ENCODE assay signal across 3 cellular contexts in the genomic region with DNA sequence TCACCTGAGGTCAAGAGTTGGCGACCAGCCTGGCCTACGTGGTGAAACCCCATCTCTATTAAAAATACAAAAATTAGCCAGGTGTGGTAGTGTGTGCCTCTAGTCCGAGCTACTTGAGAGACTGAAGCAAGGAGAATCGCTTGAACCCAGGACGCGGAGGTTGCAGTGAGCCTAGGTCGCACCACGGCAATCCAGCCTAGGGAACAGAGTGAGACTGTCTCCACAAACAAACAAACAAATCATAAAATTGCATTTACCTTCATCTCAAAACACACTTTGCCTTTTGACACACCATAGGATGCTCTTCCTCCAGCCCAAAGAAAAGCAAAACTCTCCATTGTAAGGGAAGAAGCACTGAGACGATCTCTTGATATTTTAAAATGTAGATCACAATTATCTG.
TF ChIP-seq lines count a peak whose summit lies in the region.

No MANE protein-coding gene starts in this region.

TF ChIP-seq in SK-N-SH, 30 proteins besides CTCF, POLR2A, EP300 and RAD21 (continues in another document):
- TF ChIP-seq RFX5 (IDR thresholded peaks at IDR 0.05; ENCODE audit: low read length) (no peak), POLR2AphosphoS5 (IDR thresholded peaks at IDR 0.05; ENCODE audit: low read depth, low read length) (no peak), RXRA (IDR thresholded peaks at IDR 0.05; ENCODE audit: borderline replicate concordance, low read depth) (no peak), CHD2 (IDR thresholded peaks at IDR 0.05; ENCODE audit: low read length, partially characterized antibody) (no peak), EZH2phosphoT487 (IDR thresholded peaks at IDR 0.05; ENCODE audit: borderline replicate concordance, low read depth) (no peak), FOXM1 (IDR thresholded peaks at IDR 0.05; ENCODE audit: low read depth) (no peak), JUND (IDR thresholded peaks at IDR 0.05) (no peak), NFIC (IDR thresholded peaks at IDR 0.05; ENCODE audit: borderline replicate concordance) (no peak)
- TF ChIP-seq, protein P1, sequence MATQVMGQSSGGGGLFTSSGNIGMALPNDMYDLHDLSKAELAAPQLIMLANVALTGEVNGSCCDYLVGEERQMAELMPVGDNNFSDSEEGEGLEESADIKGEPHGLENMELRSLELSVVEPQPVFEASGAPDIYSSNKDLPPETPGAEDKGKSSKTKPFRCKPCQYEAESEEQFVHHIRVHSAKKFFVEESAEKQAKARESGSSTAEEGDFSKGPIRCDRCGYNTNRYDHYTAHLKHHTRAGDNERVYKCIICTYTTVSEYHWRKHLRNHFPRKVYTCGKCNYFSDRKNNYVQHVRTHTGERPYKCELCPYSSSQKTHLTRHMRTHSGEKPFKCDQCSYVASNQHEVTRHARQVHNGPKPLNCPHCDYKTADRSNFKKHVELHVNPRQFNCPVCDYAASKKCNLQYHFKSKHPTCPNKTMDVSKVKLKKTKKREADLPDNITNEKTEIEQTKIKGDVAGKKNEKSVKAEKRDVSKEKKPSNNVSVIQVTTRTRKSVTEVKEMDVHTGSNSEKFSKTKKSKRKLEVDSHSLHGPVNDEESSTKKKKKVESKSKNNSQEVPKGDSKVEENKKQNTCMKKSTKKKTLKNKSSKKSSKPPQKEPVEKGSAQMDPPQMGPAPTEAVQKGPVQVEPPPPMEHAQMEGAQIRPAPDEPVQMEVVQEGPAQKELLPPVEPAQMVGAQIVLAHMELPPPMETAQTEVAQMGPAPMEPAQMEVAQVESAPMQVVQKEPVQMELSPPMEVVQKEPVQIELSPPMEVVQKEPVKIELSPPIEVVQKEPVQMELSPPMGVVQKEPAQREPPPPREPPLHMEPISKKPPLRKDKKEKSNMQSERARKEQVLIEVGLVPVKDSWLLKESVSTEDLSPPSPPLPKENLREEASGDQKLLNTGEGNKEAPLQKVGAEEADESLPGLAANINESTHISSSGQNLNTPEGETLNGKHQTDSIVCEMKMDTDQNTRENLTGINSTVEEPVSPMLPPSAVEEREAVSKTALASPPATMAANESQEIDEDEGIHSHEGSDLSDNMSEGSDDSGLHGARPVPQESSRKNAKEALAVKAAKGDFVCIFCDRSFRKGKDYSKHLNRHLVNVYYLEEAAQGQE (IDR thresholded peaks at IDR 0.05; ENCODE audit: low read depth, low read length), result no peak
- TF ChIP-seq, protein P2, sequence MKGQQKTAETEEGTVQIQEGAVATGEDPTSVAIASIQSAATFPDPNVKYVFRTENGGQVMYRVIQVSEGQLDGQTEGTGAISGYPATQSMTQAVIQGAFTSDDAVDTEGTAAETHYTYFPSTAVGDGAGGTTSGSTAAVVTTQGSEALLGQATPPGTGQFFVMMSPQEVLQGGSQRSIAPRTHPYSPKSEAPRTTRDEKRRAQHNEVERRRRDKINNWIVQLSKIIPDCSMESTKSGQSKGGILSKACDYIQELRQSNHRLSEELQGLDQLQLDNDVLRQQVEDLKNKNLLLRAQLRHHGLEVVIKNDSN (IDR thresholded peaks at IDR 0.05; ENCODE audit: borderline replicate concordance, low read depth), result no peak
- TF ChIP-seq, protein P3, sequence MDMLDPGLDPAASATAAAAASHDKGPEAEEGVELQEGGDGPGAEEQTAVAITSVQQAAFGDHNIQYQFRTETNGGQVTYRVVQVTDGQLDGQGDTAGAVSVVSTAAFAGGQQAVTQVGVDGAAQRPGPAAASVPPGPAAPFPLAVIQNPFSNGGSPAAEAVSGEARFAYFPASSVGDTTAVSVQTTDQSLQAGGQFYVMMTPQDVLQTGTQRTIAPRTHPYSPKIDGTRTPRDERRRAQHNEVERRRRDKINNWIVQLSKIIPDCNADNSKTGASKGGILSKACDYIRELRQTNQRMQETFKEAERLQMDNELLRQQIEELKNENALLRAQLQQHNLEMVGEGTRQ (IDR thresholded peaks at IDR 0.05; ENCODE audit: borderline replicate concordance, low read depth, low read length), result no peak

TF ChIP-seq in SK-N-SH treated with all-trans-retinoic acid at 6 μM for 48 hours, 23 proteins besides CTCF, POLR2A, EP300 and RAD21 (continues in another document):
- no peak for TF ChIP-seq ESRRG (CRISPR knock-in tag; IDR thresholded peaks at IDR 0.05)
- no peak for TF ChIP-seq OSR1 (CRISPR knock-in tag; IDR thresholded peaks at IDR 0.05)
- TF ChIP-seq ZC3H10 (CRISPR knock-in tag; IDR thresholded peaks at IDR 0.05), result no peak
- TF ChIP-seq, protein P4, sequence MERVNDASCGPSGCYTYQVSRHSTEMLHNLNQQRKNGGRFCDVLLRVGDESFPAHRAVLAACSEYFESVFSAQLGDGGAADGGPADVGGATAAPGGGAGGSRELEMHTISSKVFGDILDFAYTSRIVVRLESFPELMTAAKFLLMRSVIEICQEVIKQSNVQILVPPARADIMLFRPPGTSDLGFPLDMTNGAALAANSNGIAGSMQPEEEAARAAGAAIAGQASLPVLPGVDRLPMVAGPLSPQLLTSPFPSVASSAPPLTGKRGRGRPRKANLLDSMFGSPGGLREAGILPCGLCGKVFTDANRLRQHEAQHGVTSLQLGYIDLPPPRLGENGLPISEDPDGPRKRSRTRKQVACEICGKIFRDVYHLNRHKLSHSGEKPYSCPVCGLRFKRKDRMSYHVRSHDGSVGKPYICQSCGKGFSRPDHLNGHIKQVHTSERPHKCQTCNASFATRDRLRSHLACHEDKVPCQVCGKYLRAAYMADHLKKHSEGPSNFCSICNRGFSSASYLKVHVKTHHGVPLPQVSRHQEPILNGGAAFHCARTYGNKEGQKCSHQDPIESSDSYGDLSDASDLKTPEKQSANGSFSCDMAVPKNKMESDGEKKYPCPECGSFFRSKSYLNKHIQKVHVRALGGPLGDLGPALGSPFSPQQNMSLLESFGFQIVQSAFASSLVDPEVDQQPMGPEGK (CRISPR knock-in tag; IDR thresholded peaks at IDR 0.05; ENCODE audit: borderline replicate concordance), result no peak
- no peak for TF ChIP-seq TCF4 (CRISPR knock-in tag; IDR thresholded peaks at IDR 0.05; ENCODE audit: borderline replicate concordance)
- TF ChIP-seq, protein P5, sequence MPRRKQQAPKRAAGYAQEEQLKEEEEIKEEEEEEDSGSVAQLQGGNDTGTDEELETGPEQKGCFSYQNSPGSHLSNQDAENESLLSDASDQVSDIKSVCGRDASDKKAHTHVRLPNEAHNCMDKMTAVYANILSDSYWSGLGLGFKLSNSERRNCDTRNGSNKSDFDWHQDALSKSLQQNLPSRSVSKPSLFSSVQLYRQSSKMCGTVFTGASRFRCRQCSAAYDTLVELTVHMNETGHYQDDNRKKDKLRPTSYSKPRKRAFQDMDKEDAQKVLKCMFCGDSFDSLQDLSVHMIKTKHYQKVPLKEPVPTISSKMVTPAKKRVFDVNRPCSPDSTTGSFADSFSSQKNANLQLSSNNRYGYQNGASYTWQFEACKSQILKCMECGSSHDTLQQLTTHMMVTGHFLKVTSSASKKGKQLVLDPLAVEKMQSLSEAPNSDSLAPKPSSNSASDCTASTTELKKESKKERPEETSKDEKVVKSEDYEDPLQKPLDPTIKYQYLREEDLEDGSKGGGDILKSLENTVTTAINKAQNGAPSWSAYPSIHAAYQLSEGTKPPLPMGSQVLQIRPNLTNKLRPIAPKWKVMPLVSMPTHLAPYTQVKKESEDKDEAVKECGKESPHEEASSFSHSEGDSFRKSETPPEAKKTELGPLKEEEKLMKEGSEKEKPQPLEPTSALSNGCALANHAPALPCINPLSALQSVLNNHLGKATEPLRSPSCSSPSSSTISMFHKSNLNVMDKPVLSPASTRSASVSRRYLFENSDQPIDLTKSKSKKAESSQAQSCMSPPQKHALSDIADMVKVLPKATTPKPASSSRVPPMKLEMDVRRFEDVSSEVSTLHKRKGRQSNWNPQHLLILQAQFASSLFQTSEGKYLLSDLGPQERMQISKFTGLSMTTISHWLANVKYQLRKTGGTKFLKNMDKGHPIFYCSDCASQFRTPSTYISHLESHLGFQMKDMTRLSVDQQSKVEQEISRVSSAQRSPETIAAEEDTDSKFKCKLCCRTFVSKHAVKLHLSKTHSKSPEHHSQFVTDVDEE (CRISPR knock-in tag; IDR thresholded peaks at IDR 0.05), result no peak
- TF ChIP-seq ARNTL (CRISPR knock-in tag; IDR thresholded peaks at IDR 0.05; ENCODE audit: borderline replicate concordance, low read depth), result no peak
- no peak for TF ChIP-seq SNAI2 (CRISPR knock-in tag; IDR thresholded peaks at IDR 0.05)
- TF ChIP-seq ZNF565 (CRISPR knock-in tag; conservative IDR thresholded peaks at IDR 0.05; ENCODE audit: low read depth), result no peak
- TF ChIP-seq, protein P6, sequence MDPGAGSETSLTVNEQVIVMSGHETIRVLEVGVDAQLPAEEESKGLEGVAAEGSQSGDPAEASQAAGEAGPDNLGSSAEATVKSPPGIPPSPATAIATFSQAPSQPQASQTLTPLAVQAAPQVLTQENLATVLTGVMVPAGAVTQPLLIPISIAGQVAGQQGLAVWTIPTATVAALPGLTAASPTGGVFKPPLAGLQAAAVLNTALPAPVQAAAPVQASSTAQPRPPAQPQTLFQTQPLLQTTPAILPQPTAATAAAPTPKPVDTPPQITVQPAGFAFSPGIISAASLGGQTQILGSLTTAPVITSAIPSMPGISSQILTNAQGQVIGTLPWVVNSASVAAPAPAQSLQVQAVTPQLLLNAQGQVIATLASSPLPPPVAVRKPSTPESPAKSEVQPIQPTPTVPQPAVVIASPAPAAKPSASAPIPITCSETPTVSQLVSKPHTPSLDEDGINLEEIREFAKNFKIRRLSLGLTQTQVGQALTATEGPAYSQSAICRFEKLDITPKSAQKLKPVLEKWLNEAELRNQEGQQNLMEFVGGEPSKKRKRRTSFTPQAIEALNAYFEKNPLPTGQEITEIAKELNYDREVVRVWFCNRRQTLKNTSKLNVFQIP (CRISPR knock-in tag; IDR thresholded peaks at IDR 0.05; ENCODE audit: borderline replicate concordance, low read depth), result no peak
- TF ChIP-seq RARB (CRISPR knock-in tag; IDR thresholded peaks at IDR 0.05), result no peak
- TF ChIP-seq CSDC2 (CRISPR knock-in tag; IDR thresholded peaks at IDR 0.05), result no peak

TF ChIP-seq in endothelial cell of umbilical vein, 7 proteins besides CTCF, POLR2A, EP300 and RAD21:
- no peak for TF ChIP-seq EZH2 (IDR thresholded peaks at IDR 0.05; ENCODE audit: borderline replicate concordance, low read depth, low read length, severe bottlenecking)
- TF ChIP-seq JUN (IDR thresholded peaks at IDR 0.05; ENCODE audit: borderline replicate concordance, insufficient read depth, insufficient read length, low read depth), result no peak
- TF ChIP-seq POLR2AphosphoS5 (IDR thresholded peaks at IDR 0.05; ENCODE audit: insufficient read depth, low read depth, low read length), result no peak
- TF ChIP-seq, protein P7, sequence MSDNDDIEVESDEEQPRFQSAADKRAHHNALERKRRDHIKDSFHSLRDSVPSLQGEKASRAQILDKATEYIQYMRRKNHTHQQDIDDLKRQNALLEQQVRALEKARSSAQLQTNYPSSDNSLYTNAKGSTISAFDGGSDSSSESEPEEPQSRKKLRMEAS (IDR thresholded peaks at IDR 0.05; ENCODE audit: insufficient read depth, insufficient read length), result no peak
